Comparison of ENCODE assay signal across 20 cellular contexts in genomic region chr17:15092762-15093161, GRCh38.
A peak's percentile ranks its signal among the peaks of the same experiment; 100 is the strongest.
DNase-seq lines count a peak whose midpoint lies in the region; ATAC-seq, FAIRE-seq and TF ChIP-seq lines count a peak whose summit lies in the region.
"Had no signal": no experiment of that assay in that cellular context is flagged by ENCODE, and none has a peak within 500 bp of the region (broad histone marks: within the 10 kb centered on the region; RNA-seq: fewer than 3 reads in every experiment).

No MANE protein-coding gene starts in this region.

- no peaks in the 10 kb centered on the region for H3K36me3 ChIP-seq in lower lobe of right lung
- H3K36me3 ChIP-seq: tibial nerve had no signal

- DNase-seq in GM03348 (ENCODE audit: low spot score) (peak; percentile 29), RKO (ENCODE audit: low spot score) (peak; percentile 3), fibroblast of peridontal ligament (ENCODE audit: extremely low read depth) (peak; percentile 7), lower lobe of right lung (no peak), occipital lobe (lab: John Stamatoyannopoulos, UW) (no peak), NCI-H345 treated with DMSO at 0.1 percent for 48 hours (lab: John Stamatoyannopoulos, UW; ENCODE audit: unreplicated experiment) (no peak), HTR-8/SVneo (ENCODE audit: insufficient read length, low spot score) (no peak), ACHN (no peak)
- DNase-seq: activated naive CD8-positive, alpha-beta T cell treated with anti-CD3 and anti-CD28 coated beads, Interleukin-2, amount 10 ng/mL, durations not matched to agents 7 days and 5 days; caudate nucleus; DMS53; effector CD4-positive, alpha-beta T cell; MM.1S; NCI-H187; retina; stimulated activated naive CD4-positive, alpha-beta T cell treated with Interleukin-2 at 50 U/mL for 16 hours; T-helper 17 cell had no signal

- peak; percentile 26 to 45 for ATAC-seq in lower lobe of right lung
- ATAC-seq: T-helper 17 cell had no signal

- no peaks in the 10 kb centered on the region for H3K4me1 ChIP-seq in lower lobe of right lung
- H3K4me1 ChIP-seq: tibial nerve had no signal

- H3K27me3 ChIP-seq in lower lobe of right lung (ENCODE audit: low read depth), result no peaks in the 10 kb centered on the region
- H3K27me3 ChIP-seq: tibial nerve had no signal

- intact Hi-C loops in lower lobe of right lung (cut with DNase I), result no loop called here

- no peak overlapping the region for H3K27ac ChIP-seq in lower lobe of right lung
- H3K27ac ChIP-seq: C4-2B, tibial nerve had no signal

- no peaks in the 10 kb centered on the region for H3K9me3 ChIP-seq in lower lobe of right lung
- H3K9me3 ChIP-seq: tibial nerve had no signal

- TF ChIP-seq CTCF in lower lobe of right lung (IDR thresholded peaks at IDR 0.05), result no peak

- no peak for FAIRE-seq in HTR-8/SVneo (lab: Jason Lieb, UNC)

- in situ Hi-C loops in ACHN (cut with HindIII; ENCODE audit: low pct_ligation_motif_present, low pct_unique_long_range_greater_than_20kb, low sequenced_read_pairs), result no loop called here

- H3K4me3 ChIP-seq in lower lobe of right lung, result no peak overlapping the region
- H3K4me3 ChIP-seq: lung, tibial nerve had no signal

Comparison
In these comparisons a context has a peak if more than half of its experiments do, and no peak if none do; other contexts are left out.
1. DNase-seq: peak in GM03348 (single experiment), RKO (single experiment) and fibroblast of peridontal ligament (single experiment); none in lower lobe of right lung (single experiment), occipital lobe (single experiment), NCI-H345 treated with DMSO at 0.1 percent for 48 hours (single experiment), HTR-8/SVneo (single experiment) and ACHN (single experiment).